17 cellular contexts compared by ENCODE assay signal in genomic region chr1:199725002-199725401, GRCh38.
DNase-seq lines count a peak whose midpoint lies in the region; ATAC-seq and TF ChIP-seq lines count a peak whose summit lies in the region.
"Had no signal": no experiment of that assay in that cellular context is flagged by ENCODE, and none has a peak within 500 bp of the region (broad histone marks: within the 10 kb centered on the region; RNA-seq: fewer than 3 reads in every experiment).

No MANE protein-coding gene starts in this region.

- H3K9me3 ChIP-seq in neural progenitor cell (ENCODE audit: low read depth), result no peaks in the 10 kb centered on the region
- H3K9me3 ChIP-seq: gastroesophageal sphincter had no signal

- no peak for DNase-seq in neural progenitor cell (ENCODE audit: low spot score)
- no peak for DNase-seq in NCI-H2081 (lab: John Stamatoyannopoulos, UW)
- DNase-seq in GM19238 (ENCODE audit: insufficient read length, low spot score), result no peak
- DNase-seq in Right ventricle myocardium superior, result no peak
- no peak for DNase-seq in nucleus accumbens (lab: John Stamatoyannopoulos, UW)
- DNase-seq: activated naive CD8-positive, alpha-beta T cell treated with anti-CD3 and anti-CD28 coated beads, Interleukin-2, amount 10 ng/mL, durations not matched to agents 7 days and 5 days; central memory CD4-positive, alpha-beta T cell; midbrain; NCI-H1417; PC-9; substantia nigra had no signal

- no peak overlapping the region for H3K4me2 ChIP-seq in neural progenitor cell
- H3K4me2 ChIP-seq: PC-9 had no signal

- no peaks in the 10 kb centered on the region for H3F3A ChIP-seq in neural progenitor cell (ENCODE audit: low read depth)

- H2AFZ ChIP-seq in neural progenitor cell (replicated peaks), result peak overlapping the region; percentile 8
- H2AFZ ChIP-seq: PC-9 had no signal

- no peaks in the 10 kb centered on the region for H4K20me1 ChIP-seq in neural progenitor cell (ENCODE audit: low read depth)

- H3K79me2 ChIP-seq in neural progenitor cell (ENCODE audit: low read depth), result no peaks in the 10 kb centered on the region

- no peak for TF ChIP-seq CTCF in neural progenitor cell (IDR thresholded peaks at IDR 0.05)

- no peak overlapping the region for H3K27ac Mint-ChIP-seq in neural progenitor cell
- H3K27ac Mint-ChIP-seq: activated naive CD8-positive, alpha-beta T cell treated with anti-CD3 and anti-CD28 coated beads, Interleukin-2, amount 10 ng/mL, durations not matched to agents 7 days and 5 days; CD14-positive monocyte; WTC11 had no signal

- H3K36me3 Mint-ChIP-seq in neural progenitor cell, result no peaks in the 10 kb centered on the region
- H3K36me3 Mint-ChIP-seq: activated naive CD8-positive, alpha-beta T cell treated with anti-CD3 and anti-CD28 coated beads, Interleukin-2, amount 10 ng/mL, durations not matched to agents 7 days and 5 days; CD14-positive monocyte; WTC11 had no signal

- H3K36me3 ChIP-seq in neural progenitor cell, result no peaks in the 10 kb centered on the region
- H3K36me3 ChIP-seq: gastroesophageal sphincter had no signal

- H3K4me1 ChIP-seq in neural progenitor cell, result peaks cover 6% of the 10 kb centered on the region
- H3K4me1 ChIP-seq: gastroesophageal sphincter had no signal

- no peak overlapping the region for H3K4me3 ChIP-seq in neural progenitor cell
- H3K4me3 ChIP-seq: gastroesophageal sphincter, PC-9 had no signal

- intact Hi-C loops in Right ventricle myocardium superior (cut with DNase I), result no loop called here

- H3K9ac ChIP-seq in neural progenitor cell, result no peak overlapping the region

- H3K4me3 Mint-ChIP-seq in neural progenitor cell, result no peak overlapping the region
- H3K4me3 Mint-ChIP-seq: activated naive CD8-positive, alpha-beta T cell treated with anti-CD3 and anti-CD28 coated beads, Interleukin-2, amount 10 ng/mL, durations not matched to agents 7 days and 5 days; CD14-positive monocyte; WTC11 had no signal

- H3K27me3 Mint-ChIP-seq in neural progenitor cell (ENCODE audit: insufficient read depth, low read depth), result peaks cover 2% of the 10 kb centered on the region

- H3K4me1 Mint-ChIP-seq in neural progenitor cell, result peaks cover 4% of the 10 kb centered on the region

- H3K27ac ChIP-seq in neural progenitor cell, result no peak overlapping the region
- H3K27ac ChIP-seq: gastroesophageal sphincter, PC-9 had no signal

- ATAC-seq in GM18867 (IDR thresholded peaks at IDR 0.05; ENCODE audit: unreplicated experiment) (peak; percentile 58), GM21723 (IDR thresholded peaks at IDR 0.05; ENCODE audit: unreplicated experiment) (peak; percentile 88), HG03342 (IDR thresholded peaks at IDR 0.05; ENCODE audit: unreplicated experiment) (peak; percentile 73), Right ventricle myocardium superior (ENCODE audit: poor library complexity) (no peak)
- ATAC-seq: gastroesophageal sphincter, WTC11 had no signal

- no peaks in the 10 kb centered on the region for H3K9me3 Mint-ChIP-seq in neural progenitor cell
- H3K9me3 Mint-ChIP-seq: WTC11 had no signal

- no peaks in the 10 kb centered on the region for H3K27me3 ChIP-seq in neural progenitor cell
- H3K27me3 ChIP-seq: gastroesophageal sphincter had no signal
